11 cellular contexts compared by ENCODE assay signal in genomic region chr16:17304814-17305169, GRCh38.
DNase-seq lines count a peak whose midpoint lies in the region; ATAC-seq, FAIRE-seq and TF ChIP-seq lines count a peak whose summit lies in the region.
"Had no signal": no experiment of that assay in that cellular context is flagged by ENCODE, and none has a peak within 500 bp of the region (broad histone marks: within the 10 kb centered on the region; RNA-seq: fewer than 3 reads in every experiment).

No MANE protein-coding gene starts in this region.

- TF ChIP-seq EP300 in stomach (IDR thresholded peaks at IDR 0.05) = peak; percentile 52

- H3K4me3 ChIP-seq in adrenal gland = no peak overlapping the region
- no peak overlapping the region for H3K4me3 ChIP-seq in keratinocyte (ENCODE audit: control insufficient read depth in 2 of 3, extremely low read depth in 1 of 3, insufficient read depth in 2 of 3, low read depth in 1 of 3, low read length in 3 of 3)
- H3K4me3 ChIP-seq in stomach = no peak overlapping the region
- no peak overlapping the region for H3K4me3 ChIP-seq in MM.1S (ENCODE audit: low read length)

- H3K9ac ChIP-seq in keratinocyte (ENCODE audit: control insufficient read depth, extremely low read depth, insufficient read depth, low read length) (peak overlapping the region; percentile 4), MM.1S (ENCODE audit: low read length) (no peak overlapping the region)

- H2AFZ ChIP-seq in keratinocyte (ENCODE audit: control insufficient read depth, low read length) = no peak overlapping the region
- H2AFZ ChIP-seq in MM.1S (ENCODE audit: low read length) = no peak overlapping the region

- FAIRE-seq in keratinocyte (lab: Jason Lieb, UNC) = no peak

- H3K36me3 ChIP-seq in adrenal gland (replicated peaks in 1 of 2) = no peaks in the 10 kb centered on the region
- H3K36me3 ChIP-seq in keratinocyte (ENCODE audit: control insufficient read depth in 2 of 2, extremely low read depth in 1 of 2, insufficient read depth in 2 of 2, low read length in 2 of 2) = no peaks in the 10 kb centered on the region
- no peaks in the 10 kb centered on the region for H3K36me3 ChIP-seq in stomach
- no peaks in the 10 kb centered on the region for H3K36me3 ChIP-seq in MM.1S (replicated peaks; ENCODE audit: insufficient read depth, low read length)

- no peaks in the 10 kb centered on the region for H3K9me3 ChIP-seq in adrenal gland (replicated peaks in 1 of 3)
- H3K9me3 ChIP-seq in keratinocyte (ENCODE audit: control insufficient read depth, low read depth, low read length) = no peaks in the 10 kb centered on the region
- H3K9me3 ChIP-seq in stomach = no peaks in the 10 kb centered on the region
- no peaks in the 10 kb centered on the region for H3K9me3 ChIP-seq in MM.1S (replicated peaks; ENCODE audit: insufficient read depth, low read length)

- TF ChIP-seq CTCF in GM13977 (IDR thresholded peaks at IDR 0.05; ENCODE audit: extremely low read depth, insufficient read depth, missing control alignments) = peak; percentile 14
- no peak for TF ChIP-seq CTCF in adrenal gland (IDR thresholded peaks at IDR 0.05)
- no peak for TF ChIP-seq CTCF in keratinocyte (optimal IDR thresholded peaks at IDR 0.05 in 1 of 3, IDR thresholded peaks at IDR 0.05 in 1 of 3, conservative IDR thresholded peaks at IDR 0.05 in 1 of 3; ENCODE audit: extremely low read depth in 1 of 3, insufficient read depth in 2 of 3, low read length in 3 of 3)
- no peak for TF ChIP-seq CTCF in stomach (IDR thresholded peaks at IDR 0.05)
- TF ChIP-seq CTCF in MM.1S (IDR thresholded peaks at IDR 0.05; ENCODE audit: low read length) = no peak

- H3K4me2 ChIP-seq in keratinocyte (ENCODE audit: control insufficient read depth, extremely low read depth, insufficient read depth, low read depth, low read length) = peak overlapping the region; percentile 58
- H3K4me2 ChIP-seq in MM.1S (ENCODE audit: low read depth, low read length) = no peak overlapping the region

- peaks cover 7% of the 10 kb centered on the region for H3K9me1 ChIP-seq in keratinocyte (ENCODE audit: control insufficient read depth, extremely low read depth, insufficient read depth, low read length)

- 44 to 60% (median 51%) methylated on average over 3 of the region's 3 CpGs for WGBS in adrenal gland, 4 donors
- 33 to 68% (median 42%) methylated on average over 3 of the region's 3 CpGs for WGBS in stomach, 5 donors

- H3F3A ChIP-seq in MM.1S (ENCODE audit: insufficient read depth, low read length) = no peaks in the 10 kb centered on the region

- H3K9me2 ChIP-seq in MM.1S (replicated peaks; ENCODE audit: insufficient read depth, low read length) = no peaks in the 10 kb centered on the region

- no peaks in the 10 kb centered on the region for H3K79me2 ChIP-seq in keratinocyte (ENCODE audit: control insufficient read depth, insufficient read depth, low read length)
- peaks cover 25% of the 10 kb centered on the region for H3K79me2 ChIP-seq in MM.1S (ENCODE audit: low read length)

- H4K20me1 ChIP-seq in keratinocyte (ENCODE audit: control insufficient read depth, extremely low read depth, insufficient read depth, low read length) (peaks cover 6% of the 10 kb centered on the region), MM.1S (ENCODE audit: insufficient read depth, low read length) (no peaks in the 10 kb centered on the region)

- H3K4me1 ChIP-seq in adrenal gland (replicated peaks in 1 of 2) (peaks cover 0 to 10% of the 10 kb centered on the region in 2 donors), keratinocyte (ENCODE audit: control insufficient read depth, extremely low read depth, insufficient read depth, low read length) (peaks cover 22% of the 10 kb centered on the region), stomach (peaks cover 40 to 74% (median 59%) of the 10 kb centered on the region in 4 donors), MM.1S (ENCODE audit: low read length) (no peaks in the 10 kb centered on the region)

- DNase-seq in GM13977 (ENCODE audit: low spot score) = no peak
- DNase-seq in adrenal gland = peak in 6 of 7 donors; percentile 40 to 67 (median 51)
- no peak for DNase-seq in keratinocyte (ENCODE audit: low read depth, low spot score)
- DNase-seq in stomach = no peak
- DNase-seq in MM.1S = no peak
- DNase-seq: cerebellar nuclear complex, NCI-H446 treated with DMSO at 0.1 percent for 48 hours, SIG-M5 had no signal

- ATAC-seq in HG03520 (IDR thresholded peaks at IDR 0.05; ENCODE audit: unreplicated experiment) = no peak
- ATAC-seq in GM21529 (IDR thresholded peaks at IDR 0.05; ENCODE audit: unreplicated experiment) = no peak

- TF ChIP-seq POLR2A in adrenal gland (IDR thresholded peaks at IDR 0.05) = no peak
- TF ChIP-seq POLR2A in stomach (IDR thresholded peaks at IDR 0.05) = no peak

- H3K27ac ChIP-seq in adrenal gland = peak overlapping the region in 3 of 5 donors; percentile 14 to 40 (median 22)
- H3K27ac ChIP-seq in keratinocyte (ENCODE audit: control insufficient read depth, insufficient read depth, low read length) = peak overlapping the region; percentile 13
- H3K27ac ChIP-seq in stomach = peak overlapping the region; percentile 80 to 91 (median 87)
- H3K27ac ChIP-seq in MM.1S (ENCODE audit: low read length) = no peak overlapping the region
- H3K27ac ChIP-seq: HL-60 had no signal

- in situ Hi-C loops in GM13977 (cut with MboI; ENCODE audit: low pct_unique_long_range_greater_than_20kb, low sequenced_read_pairs, unreplicated experiment) = no loop called here

- H3K27me3 ChIP-seq in adrenal gland (no peaks in the 10 kb centered on the region), keratinocyte (ENCODE audit: control insufficient read depth, extremely low read depth, insufficient read depth, low read length) (no peaks in the 10 kb centered on the region), stomach (no peaks in the 10 kb centered on the region), MM.1S (replicated peaks; ENCODE audit: insufficient read depth, low read length) (no peaks in the 10 kb centered on the region)

- intact Hi-C loops in adrenal gland (cut with DNase I) = no loop called here
- intact Hi-C loops in stomach (cut with DNase I; ENCODE audit: low total_unique reads) = no loop called here

- dilution Hi-C loops in keratinocyte (cut with MboI; ENCODE audit: extremely low pct_ligation_motif_present, low sequenced_read_pairs) = no loop called here

Comparison
In these comparisons a context has a peak if more than half of its experiments do, and no peak if none do; other contexts are left out.
1. DNase-seq: peak in adrenal gland (6 of 7); none in GM13977 (single experiment), keratinocyte (single experiment), stomach (single experiment) and MM.1S (single experiment).